ENCODE assay signal across 8 cellular contexts in genomic region chr22:45163417-45164216, GRCh38. TPM values are rescaled to one million over a fixed set of nuclear protein-coding genes. Genes with fewer than 3 reads are reported as not detected.
DNase-seq lines count a peak whose midpoint lies in the region; ATAC-seq and TF ChIP-seq lines count a peak whose summit lies in the region.

Gene NUP50, plus strand, starts transcription at chr22:45163925. Its CDS starts 4,253 bp downstream, at chr22:45168178.

- peak within 1 kb of the TSS; percentile 92 for H3K9ac ChIP-seq in fibroblast of lung (ENCODE audit: insufficient read depth, low read length)

- H3K27ac ChIP-seq in DOHH2 (ENCODE audit: low read depth, low read length) (peak within 1 kb of the TSS; percentile 66), fibroblast of lung (ENCODE audit: insufficient read depth, low read length) (peak within 1 kb of the TSS; percentile 97)

- no peaks in the 10 kb centered on the region for H3K9me2 ChIP-seq in DOHH2 (replicated peaks; ENCODE audit: control insufficient read depth, low read length)

- ATAC-seq in GM21825 (IDR thresholded peaks at IDR 0.05; ENCODE audit: unreplicated experiment) = peak; percentile 78
- peak; percentile 79 to 84 for ATAC-seq in naive thymus-derived CD8-positive, alpha-beta T cell

- peak within 1 kb of the TSS; percentile 50 for H2AFZ ChIP-seq in fibroblast of lung (ENCODE audit: low read length)

- H3K4me1 ChIP-seq in DOHH2 (ENCODE audit: control insufficient read depth, low read length) (peaks cover 47% of the 10 kb centered on the region), fibroblast of lung (ENCODE audit: control insufficient read depth, extremely low read depth, insufficient read depth, low read length) (peaks cover 5% of the 10 kb centered on the region)

- H3K9me3 Mint-ChIP-seq in activated T-helper 1 cell treated with anti-CD3 and anti-CD28 coated beads, Interleukin-12 subunit alpha, Interleukin-12 subunit beta, Interleukin-2, Interleukin-4 antibody, amounts not matched to agents 30 ng/mL and 10 ng/mL and 1 ng/mL, durations not matched to agents 14 hours and 24 hours and 36 hours = no peaks in the 10 kb centered on the region
- H3K9me3 Mint-ChIP-seq in naive thymus-derived CD8-positive, alpha-beta T cell = no peaks in the 10 kb centered on the region

- intact Hi-C loops in activated T-helper 1 cell treated with anti-CD3 and anti-CD28 coated beads, Interleukin-12 subunit alpha, Interleukin-12 subunit beta, Interleukin-2, Interleukin-4 antibody, amounts not matched to agents 30 ng/mL and 10 ng/mL and 1 ng/mL, durations not matched to agents 14 hours and 24 hours and 36 hours (cut with micrococcal nuclease) = loop anchor here (2.0 to 10.0 kb wide), 5 partner anchors 55 to 479 kb away; partner anchors contain the start of genes KIAA0930, RIBC2 and SMC1B

- peaks cover 26% of the 10 kb centered on the region for H3K36me3 Mint-ChIP-seq in activated T-helper 1 cell treated with anti-CD3 and anti-CD28 coated beads, Interleukin-12 subunit alpha, Interleukin-12 subunit beta, Interleukin-2, Interleukin-4 antibody, amounts not matched to agents 30 ng/mL and 10 ng/mL and 1 ng/mL, durations not matched to agents 14 hours and 24 hours and 36 hours (ENCODE audit: low read depth)
- peaks cover 2 to 22% (median 9%) of the 10 kb centered on the region in 3 donors for H3K36me3 Mint-ChIP-seq in naive thymus-derived CD8-positive, alpha-beta T cell

- DNase-seq in Kasumi-1 (lab: John Stamatoyannopoulos, UW) (peak; percentile 91 to 92), RPMI7951 (ENCODE audit: low read depth) (peak; percentile 90), fibroblast of lung (ENCODE audit: low read depth in 2 of 2) (peak; percentile 93 to 97)
- peak; percentile 96 for DNase-seq in activated T-helper 1 cell treated with anti-CD3 and anti-CD28 coated beads, Interleukin-12 subunit alpha, Interleukin-12 subunit beta, Interleukin-2, Interleukin-4 antibody, amounts not matched to agents 30 ng/mL and 10 ng/mL and 1 ng/mL, durations not matched to agents 14 hours and 24 hours and 36 hours (ENCODE audit: low spot score)
- DNase-seq in naive thymus-derived CD8-positive, alpha-beta T cell = peak; percentile 86 to 98 (median 97)
- peak; percentile 89 to 96 (median 94) for DNase-seq in stimulated activated naive CD4-positive, alpha-beta T cell (lab: John Stamatoyannopoulos, UW)

- peak within 1 kb of the TSS; percentile 90 for H3K27ac Mint-ChIP-seq in activated T-helper 1 cell treated with anti-CD3 and anti-CD28 coated beads, Interleukin-12 subunit alpha, Interleukin-12 subunit beta, Interleukin-2, Interleukin-4 antibody, amounts not matched to agents 30 ng/mL and 10 ng/mL and 1 ng/mL, durations not matched to agents 14 hours and 24 hours and 36 hours
- H3K27ac Mint-ChIP-seq in naive thymus-derived CD8-positive, alpha-beta T cell = peak within 1 kb of the TSS; percentile 92 to 98 (median 95)

- H3K4me2 ChIP-seq in DOHH2 (ENCODE audit: low read length) (peak within 1 kb of the TSS; percentile 87), fibroblast of lung (ENCODE audit: extremely low read depth, insufficient read depth, low read length) (peak within 1 kb of the TSS; percentile 84)

- peaks cover 59% of the 10 kb centered on the region for H3K36me3 ChIP-seq in DOHH2 (ENCODE audit: control insufficient read depth, low read length)
- H3K36me3 ChIP-seq in fibroblast of lung (ENCODE audit: control insufficient read depth, insufficient read depth, low read length) = peaks cover 4% of the 10 kb centered on the region

- peaks cover 2% of the 10 kb centered on the region; the same call in 1 of the 2 replicates for H3F3A ChIP-seq in DOHH2 (ENCODE audit: control insufficient read depth, insufficient read depth)

- H3K4me3 ChIP-seq in DOHH2 (ENCODE audit: low read length) (peak within 1 kb of the TSS; percentile 87), fibroblast of lung (replicated peaks in 1 of 4; ENCODE audit: control extremely low read depth in 1 of 4, insufficient read depth in 1 of 4, low read depth in 3 of 4, low read length in 4 of 4) (peak within 1 kb of the TSS; percentile 82 to 88 (median 86))

- peaks cover 47% of the 10 kb centered on the region for H3K4me1 Mint-ChIP-seq in activated T-helper 1 cell treated with anti-CD3 and anti-CD28 coated beads, Interleukin-12 subunit alpha, Interleukin-12 subunit beta, Interleukin-2, Interleukin-4 antibody, amounts not matched to agents 30 ng/mL and 10 ng/mL and 1 ng/mL, durations not matched to agents 14 hours and 24 hours and 36 hours (ENCODE audit: low read depth)
- peaks cover 28 to 71% (median 53%) of the 10 kb centered on the region in 4 donors for H3K4me1 Mint-ChIP-seq in naive thymus-derived CD8-positive, alpha-beta T cell

- H3K9me3 ChIP-seq in DOHH2 (ENCODE audit: control insufficient read depth, insufficient read depth, low read length) (no peaks in the 10 kb centered on the region), fibroblast of lung (ENCODE audit: control insufficient read depth, insufficient read depth, low read depth, low read length) (no peaks in the 10 kb centered on the region)

- peaks cover 94% of the 10 kb centered on the region for H3K79me2 ChIP-seq in DOHH2 (ENCODE audit: control insufficient read depth, low read length)
- peaks cover 51% of the 10 kb centered on the region for H3K79me2 ChIP-seq in fibroblast of lung (ENCODE audit: control insufficient read depth, insufficient read depth, low read length)

- no peaks in the 10 kb centered on the region for H3K27me3 Mint-ChIP-seq in activated T-helper 1 cell treated with anti-CD3 and anti-CD28 coated beads, Interleukin-12 subunit alpha, Interleukin-12 subunit beta, Interleukin-2, Interleukin-4 antibody, amounts not matched to agents 30 ng/mL and 10 ng/mL and 1 ng/mL, durations not matched to agents 14 hours and 24 hours and 36 hours (ENCODE audit: insufficient read depth)
- no peaks in the 10 kb centered on the region for H3K27me3 Mint-ChIP-seq in naive thymus-derived CD8-positive, alpha-beta T cell

- H3K27me3 ChIP-seq in DOHH2 (ENCODE audit: control insufficient read depth, low read length) = no peaks in the 10 kb centered on the region
- H3K27me3 ChIP-seq in fibroblast of lung (ENCODE audit: control insufficient read depth, insufficient read depth, low read length) = no peaks in the 10 kb centered on the region

- H4K20me1 ChIP-seq in DOHH2 (ENCODE audit: control insufficient read depth, insufficient read depth, low read depth, low read length) (peaks cover 11% of the 10 kb centered on the region), fibroblast of lung (ENCODE audit: control insufficient read depth, extremely low read depth, insufficient read depth, low read length) (no peaks in the 10 kb centered on the region)

- H3K4me3 Mint-ChIP-seq in activated T-helper 1 cell treated with anti-CD3 and anti-CD28 coated beads, Interleukin-12 subunit alpha, Interleukin-12 subunit beta, Interleukin-2, Interleukin-4 antibody, amounts not matched to agents 30 ng/mL and 10 ng/mL and 1 ng/mL, durations not matched to agents 14 hours and 24 hours and 36 hours = peak within 1 kb of the TSS; percentile 98
- peak within 1 kb of the TSS; percentile 92 to 99 (median 96) for H3K4me3 Mint-ChIP-seq in naive thymus-derived CD8-positive, alpha-beta T cell

- POLR2A ChIA-PET in naive thymus-derived CD8-positive, alpha-beta T cell (lab: Charles Lee) = interaction anchor here (0.8 to 1.6 kb wide), 6 partner anchors 9 to 78 kb away, joined by 3 to 25 read pairs (median 4); no protein-coding TSS in a partner anchor

- TF ChIP-seq CTCF in DOHH2 (IDR thresholded peaks at IDR 0.05; ENCODE audit: low read depth, low read length, poor library complexity, severe bottlenecking) (no peak), fibroblast of lung (conservative IDR thresholded peaks at IDR 0.05 in 1 of 2, IDR thresholded peaks at IDR 0.05 in 1 of 2; ENCODE audit: low read depth in 1 of 2, low read length in 2 of 2) (peak in 1 of 2 donors; percentile 5)

RNA-seq across cellular contexts. Expression of gene NUP50, which starts in this region (rescaled TPM):
- total RNA-seq in RPMI7951 (2014; rRNA removed; shearing (Covaris generic)) = 38.1 TPM in 2 replicates
- total RNA-seq in activated T-helper 1 cell treated with anti-CD3 and anti-CD28 coated beads, Interleukin-12 subunit alpha, Interleukin-12 subunit beta, Interleukin-2, Interleukin-4 antibody, amounts not matched to agents 30 ng/mL and 10 ng/mL and 1 ng/mL, durations not matched to agents 14 hours and 24 hours and 36 hours = 156 and 164 TPM in 2 replicates
- 29.2 and 32.6 TPM in 2 replicates for total RNA-seq in fibroblast of lung
- polyA plus RNA-seq in fibroblast of lung = 17.4 and 33.5 TPM in 2 replicates
- polyA plus RNA-seq in fibroblast of lung (2012) = 19.4 and 30.3 TPM in 2 replicates
- polyA minus RNA-seq in fibroblast of lung (ENCODE audit: low replicate concordance) = 13.2 and 24.7 TPM in 2 replicates
- 100 to 1,000 TPM; 103 to 111 TPM for total RNA-seq in naive thymus-derived CD8-positive, alpha-beta T cell
- polyA plus RNA-seq in naive thymus-derived CD8-positive, alpha-beta T cell = 10 to 100 TPM; 45.2 to 73.1 (median 46.9) TPM

Comparison
In these comparisons a context has a peak if more than half of its experiments do, and no peak if none do; other contexts are left out.
1. Peak in every context shown above with its lines: DNase-seq, ATAC-seq, H3K4me3 ChIP-seq and H3K27ac ChIP-seq.